ENCODE assay signal across 2 cellular contexts in the genomic region with DNA sequence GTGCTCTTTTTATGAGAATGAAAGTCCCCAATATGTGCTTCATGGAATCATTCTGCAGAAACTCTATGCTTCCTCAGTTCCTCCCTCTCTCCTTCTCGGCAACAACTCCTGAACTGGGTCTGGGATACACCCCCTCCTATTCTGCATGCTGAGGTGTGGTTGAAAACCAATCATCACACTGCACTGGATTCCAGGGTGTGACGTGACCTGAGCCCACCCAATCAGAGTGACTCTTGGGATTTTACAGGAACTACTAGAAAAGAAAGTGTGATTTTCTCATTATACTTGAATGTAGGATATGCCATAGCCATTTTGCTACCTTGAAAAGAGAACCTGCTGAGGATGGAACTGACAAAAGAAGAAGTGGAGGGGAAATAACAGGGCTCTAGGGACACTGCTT.
TF ChIP-seq lines count a peak whose summit lies in the region.

No MANE protein-coding gene starts in this region.

TF ChIP-seq in HepG2, 621 proteins besides CTCF, POLR2A, EP300 and RAD21:
- TF ChIP-seq THYN1 (CRISPR knock-in tag; IDR thresholded peaks at IDR 0.05; ENCODE audit: borderline replicate concordance, low read depth) (no peak), NFATC3 (CRISPR knock-in tag; IDR thresholded peaks at IDR 0.05) (0 out of 2 replicates have a peak, but pooled peaks have one; percentile 57), ZNF337 (CRISPR knock-in tag; IDR thresholded peaks at IDR 0.05; ENCODE audit: borderline replicate concordance, low read depth) (0 out of 2 replicates have a peak, but pooled peaks have one; percentile 59)

TF ChIP-seq in WTC11, 78 proteins besides CTCF, POLR2A, EP300 and RAD21:
- TF ChIP-seq TEAD4 (CRISPR knock-in tag; IDR thresholded peaks at IDR 0.05) (no peak), OVOL2 (CRISPR knock-in tag; IDR thresholded peaks at IDR 0.05; ENCODE audit: borderline replicate concordance) (no peak), SMAD3 (CRISPR knock-in tag; IDR thresholded peaks at IDR 0.05; ENCODE audit: borderline replicate concordance) (no peak), ZBTB21 (CRISPR knock-in tag; IDR thresholded peaks at IDR 0.05; ENCODE audit: borderline replicate concordance) (no peak), ZNF423 (CRISPR knock-in tag; IDR thresholded peaks at IDR 0.05) (no peak), FOXJ3 (CRISPR knock-in tag; IDR thresholded peaks at IDR 0.05; ENCODE audit: borderline replicate concordance) (no peak), ATF1 (CRISPR knock-in tag; IDR thresholded peaks at IDR 0.05) (no peak), EMX1 (CRISPR knock-in tag; IDR thresholded peaks at IDR 0.05) (no peak), NFE2L1 (CRISPR knock-in tag; IDR thresholded peaks at IDR 0.05) (no peak)
- TF ChIP-seq, protein P1, sequence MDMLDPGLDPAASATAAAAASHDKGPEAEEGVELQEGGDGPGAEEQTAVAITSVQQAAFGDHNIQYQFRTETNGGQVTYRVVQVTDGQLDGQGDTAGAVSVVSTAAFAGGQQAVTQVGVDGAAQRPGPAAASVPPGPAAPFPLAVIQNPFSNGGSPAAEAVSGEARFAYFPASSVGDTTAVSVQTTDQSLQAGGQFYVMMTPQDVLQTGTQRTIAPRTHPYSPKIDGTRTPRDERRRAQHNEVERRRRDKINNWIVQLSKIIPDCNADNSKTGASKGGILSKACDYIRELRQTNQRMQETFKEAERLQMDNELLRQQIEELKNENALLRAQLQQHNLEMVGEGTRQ (CRISPR knock-in tag; IDR thresholded peaks at IDR 0.05), result no peak
- TF ChIP-seq, protein P2, sequence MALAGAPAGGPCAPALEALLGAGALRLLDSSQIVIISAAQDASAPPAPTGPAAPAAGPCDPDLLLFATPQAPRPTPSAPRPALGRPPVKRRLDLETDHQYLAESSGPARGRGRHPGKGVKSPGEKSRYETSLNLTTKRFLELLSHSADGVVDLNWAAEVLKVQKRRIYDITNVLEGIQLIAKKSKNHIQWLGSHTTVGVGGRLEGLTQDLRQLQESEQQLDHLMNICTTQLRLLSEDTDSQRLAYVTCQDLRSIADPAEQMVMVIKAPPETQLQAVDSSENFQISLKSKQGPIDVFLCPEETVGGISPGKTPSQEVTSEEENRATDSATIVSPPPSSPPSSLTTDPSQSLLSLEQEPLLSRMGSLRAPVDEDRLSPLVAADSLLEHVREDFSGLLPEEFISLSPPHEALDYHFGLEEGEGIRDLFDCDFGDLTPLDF (CRISPR knock-in tag; IDR thresholded peaks at IDR 0.05), result no peak
- TF ChIP-seq, protein P3, sequence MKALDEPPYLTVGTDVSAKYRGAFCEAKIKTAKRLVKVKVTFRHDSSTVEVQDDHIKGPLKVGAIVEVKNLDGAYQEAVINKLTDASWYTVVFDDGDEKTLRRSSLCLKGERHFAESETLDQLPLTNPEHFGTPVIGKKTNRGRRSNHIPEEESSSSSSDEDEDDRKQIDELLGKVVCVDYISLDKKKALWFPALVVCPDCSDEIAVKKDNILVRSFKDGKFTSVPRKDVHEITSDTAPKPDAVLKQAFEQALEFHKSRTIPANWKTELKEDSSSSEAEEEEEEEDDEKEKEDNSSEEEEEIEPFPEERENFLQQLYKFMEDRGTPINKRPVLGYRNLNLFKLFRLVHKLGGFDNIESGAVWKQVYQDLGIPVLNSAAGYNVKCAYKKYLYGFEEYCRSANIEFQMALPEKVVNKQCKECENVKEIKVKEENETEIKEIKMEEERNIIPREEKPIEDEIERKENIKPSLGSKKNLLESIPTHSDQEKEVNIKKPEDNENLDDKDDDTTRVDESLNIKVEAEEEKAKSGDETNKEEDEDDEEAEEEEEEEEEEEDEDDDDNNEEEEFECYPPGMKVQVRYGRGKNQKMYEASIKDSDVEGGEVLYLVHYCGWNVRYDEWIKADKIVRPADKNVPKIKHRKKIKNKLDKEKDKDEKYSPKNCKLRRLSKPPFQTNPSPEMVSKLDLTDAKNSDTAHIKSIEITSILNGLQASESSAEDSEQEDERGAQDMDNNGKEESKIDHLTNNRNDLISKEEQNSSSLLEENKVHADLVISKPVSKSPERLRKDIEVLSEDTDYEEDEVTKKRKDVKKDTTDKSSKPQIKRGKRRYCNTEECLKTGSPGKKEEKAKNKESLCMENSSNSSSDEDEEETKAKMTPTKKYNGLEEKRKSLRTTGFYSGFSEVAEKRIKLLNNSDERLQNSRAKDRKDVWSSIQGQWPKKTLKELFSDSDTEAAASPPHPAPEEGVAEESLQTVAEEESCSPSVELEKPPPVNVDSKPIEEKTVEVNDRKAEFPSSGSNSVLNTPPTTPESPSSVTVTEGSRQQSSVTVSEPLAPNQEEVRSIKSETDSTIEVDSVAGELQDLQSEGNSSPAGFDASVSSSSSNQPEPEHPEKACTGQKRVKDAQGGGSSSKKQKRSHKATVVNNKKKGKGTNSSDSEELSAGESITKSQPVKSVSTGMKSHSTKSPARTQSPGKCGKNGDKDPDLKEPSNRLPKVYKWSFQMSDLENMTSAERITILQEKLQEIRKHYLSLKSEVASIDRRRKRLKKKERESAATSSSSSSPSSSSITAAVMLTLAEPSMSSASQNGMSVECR (CRISPR knock-in tag; IDR thresholded peaks at IDR 0.05; ENCODE audit: borderline replicate concordance), result no peak
- TF ChIP-seq, protein P4, sequence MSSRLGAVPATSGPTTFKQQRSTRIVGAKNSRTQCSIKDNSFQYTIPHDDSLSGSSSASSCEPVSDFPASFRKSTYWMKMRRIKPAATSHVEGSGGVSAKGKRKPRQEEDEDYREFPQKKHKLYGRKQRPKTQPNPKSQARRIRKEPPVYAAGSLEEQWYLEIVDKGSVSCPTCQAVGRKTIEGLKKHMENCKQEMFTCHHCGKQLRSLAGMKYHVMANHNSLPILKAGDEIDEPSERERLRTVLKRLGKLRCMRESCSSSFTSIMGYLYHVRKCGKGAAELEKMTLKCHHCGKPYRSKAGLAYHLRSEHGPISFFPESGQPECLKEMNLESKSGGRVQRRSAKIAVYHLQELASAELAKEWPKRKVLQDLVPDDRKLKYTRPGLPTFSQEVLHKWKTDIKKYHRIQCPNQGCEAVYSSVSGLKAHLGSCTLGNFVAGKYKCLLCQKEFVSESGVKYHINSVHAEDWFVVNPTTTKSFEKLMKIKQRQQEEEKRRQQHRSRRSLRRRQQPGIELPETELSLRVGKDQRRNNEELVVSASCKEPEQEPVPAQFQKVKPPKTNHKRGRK (CRISPR knock-in tag; IDR thresholded peaks at IDR 0.05; ENCODE audit: borderline replicate concordance), result no peak
- TF ChIP-seq, protein P5, sequence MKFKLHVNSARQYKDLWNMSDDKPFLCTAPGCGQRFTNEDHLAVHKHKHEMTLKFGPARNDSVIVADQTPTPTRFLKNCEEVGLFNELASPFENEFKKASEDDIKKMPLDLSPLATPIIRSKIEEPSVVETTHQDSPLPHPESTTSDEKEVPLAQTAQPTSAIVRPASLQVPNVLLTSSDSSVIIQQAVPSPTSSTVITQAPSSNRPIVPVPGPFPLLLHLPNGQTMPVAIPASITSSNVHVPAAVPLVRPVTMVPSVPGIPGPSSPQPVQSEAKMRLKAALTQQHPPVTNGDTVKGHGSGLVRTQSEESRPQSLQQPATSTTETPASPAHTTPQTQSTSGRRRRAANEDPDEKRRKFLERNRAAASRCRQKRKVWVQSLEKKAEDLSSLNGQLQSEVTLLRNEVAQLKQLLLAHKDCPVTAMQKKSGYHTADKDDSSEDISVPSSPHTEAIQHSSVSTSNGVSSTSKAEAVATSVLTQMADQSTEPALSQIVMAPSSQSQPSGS (CRISPR knock-in tag; IDR thresholded peaks at IDR 0.05; ENCODE audit: borderline replicate concordance, low read depth), result no peak
- TF ChIP-seq, protein P6, sequence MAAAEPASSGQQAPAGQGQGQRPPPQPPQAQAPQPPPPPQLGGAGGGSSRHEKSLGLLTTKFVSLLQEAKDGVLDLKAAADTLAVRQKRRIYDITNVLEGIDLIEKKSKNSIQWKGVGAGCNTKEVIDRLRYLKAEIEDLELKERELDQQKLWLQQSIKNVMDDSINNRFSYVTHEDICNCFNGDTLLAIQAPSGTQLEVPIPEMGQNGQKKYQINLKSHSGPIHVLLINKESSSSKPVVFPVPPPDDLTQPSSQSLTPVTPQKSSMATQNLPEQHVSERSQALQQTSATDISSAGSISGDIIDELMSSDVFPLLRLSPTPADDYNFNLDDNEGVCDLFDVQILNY (CRISPR knock-in tag; IDR thresholded peaks at IDR 0.05), result no peak
